In the genomic region with DNA sequence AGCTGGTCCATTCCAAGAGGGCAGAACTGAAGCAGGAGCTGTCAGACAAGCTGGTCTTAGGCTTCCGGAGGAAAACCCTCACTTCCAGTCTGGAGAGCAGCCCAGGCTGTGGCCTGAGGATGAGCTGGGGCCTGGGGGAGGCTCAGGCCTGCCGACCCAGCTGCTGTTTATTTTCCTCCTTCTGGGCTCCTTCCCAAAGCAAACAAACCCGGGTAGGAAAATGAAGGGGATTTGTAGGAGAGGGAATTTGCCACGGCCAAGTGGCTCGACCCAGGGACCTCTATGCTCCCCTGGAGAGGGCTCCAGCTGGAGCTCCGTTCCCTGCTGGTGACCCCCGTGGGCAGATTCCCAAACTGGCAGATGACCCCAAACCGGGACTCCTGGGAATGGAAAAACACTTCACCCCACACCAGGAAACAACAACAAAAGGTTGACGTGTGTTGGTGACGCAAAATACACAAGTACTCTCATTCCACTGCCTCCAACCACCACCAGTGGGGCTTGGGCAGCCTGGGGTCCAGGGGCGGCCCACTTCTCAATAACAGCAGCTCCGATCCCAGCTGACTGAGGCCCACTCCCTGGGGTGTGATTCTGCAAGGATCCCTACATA, we compare ENCODE assay signal across 7 cellular contexts. TPM values are rescaled to one million over a fixed set of nuclear protein-coding genes. Genes with fewer than 3 reads are reported as not detected.
DNase-seq lines count a peak whose midpoint lies in the region; ATAC-seq and TF ChIP-seq lines count a peak whose summit lies in the region.

No MANE protein-coding gene starts in this region.

- in situ Hi-C loops in GM13976 (cut with MboI; ENCODE audit: low sequenced_read_pairs, unreplicated experiment), result no loop called here

- H3K9me3 ChIP-seq in cardiac muscle cell (ENCODE audit: low read depth) (no peaks in the 10 kb centered on the region), sigmoid colon (no peaks in the 10 kb centered on the region)

- H3K27ac Mint-ChIP-seq in T-helper 2 cell treated with Interferon-gamma antibody and Interleukin-4, amounts not matched to agents 5 μg/mL and 100 μg/mL, for 36 hours, result no peak overlapping the region

- H3K4me1 Mint-ChIP-seq in T-helper 2 cell treated with Interferon-gamma antibody and Interleukin-4, amounts not matched to agents 5 μg/mL and 100 μg/mL, for 36 hours (ENCODE audit: low read depth), result no peaks in the 10 kb centered on the region

- H3K27ac ChIP-seq in VCaP (peak overlapping the region; percentile 89), cardiac muscle cell (peak overlapping the region; percentile 71), sigmoid colon (peak overlapping the region; percentile 67 to 74 (median 71))

- H3K4me1 ChIP-seq in cardiac muscle cell (ENCODE audit: low read depth) (peaks cover 34% of the 10 kb centered on the region), sigmoid colon (peaks cover 0 to 55% (median 51%) of the 10 kb centered on the region in 4 donors)

- H3K27me3 ChIP-seq in cardiac muscle cell, result no peaks in the 10 kb centered on the region
- peaks cover 0 to 2% (median 0%) of the 10 kb centered on the region in 3 donors for H3K27me3 ChIP-seq in sigmoid colon

- H3K4me3 ChIP-seq in cardiac muscle cell, result no peak overlapping the region
- H3K4me3 ChIP-seq in sigmoid colon, result no peak overlapping the region

- no peak overlapping the region for H3K4me3 Mint-ChIP-seq in T-helper 2 cell treated with Interferon-gamma antibody and Interleukin-4, amounts not matched to agents 5 μg/mL and 100 μg/mL, for 36 hours

- peak in 1 of 4 donors; percentile 20 for TF ChIP-seq EP300 in sigmoid colon (IDR thresholded peaks at IDR 0.05)

- H3K36me3 Mint-ChIP-seq in T-helper 2 cell treated with Interferon-gamma antibody and Interleukin-4, amounts not matched to agents 5 μg/mL and 100 μg/mL, for 36 hours (ENCODE audit: low read depth), result no peaks in the 10 kb centered on the region

- no peak for ATAC-seq in HG03457 (IDR thresholded peaks at IDR 0.05; ENCODE audit: unreplicated experiment)

- no peaks in the 10 kb centered on the region for H3K36me3 ChIP-seq in cardiac muscle cell
- H3K36me3 ChIP-seq in sigmoid colon, result no peaks in the 10 kb centered on the region

- DNase-seq in HuH-7.5 (ENCODE audit: low spot score) (peak; percentile 72), cardiac muscle cell (ENCODE audit: low read depth in 1 of 2, low spot score in 1 of 2) (peak in 1 of 2 donors; percentile 98), sigmoid colon (peak; percentile 87), GM13976 (ENCODE audit: low spot score) (no peak)
- no peak for DNase-seq in T-helper 2 cell treated with Interferon-gamma antibody and Interleukin-4, amounts not matched to agents 5 μg/mL and 100 μg/mL, for 36 hours (ENCODE audit: low spot score)

- H3K27me3 Mint-ChIP-seq in T-helper 2 cell treated with Interferon-gamma antibody and Interleukin-4, amounts not matched to agents 5 μg/mL and 100 μg/mL, for 36 hours (ENCODE audit: low read depth), result peaks cover 2% of the 10 kb centered on the region

- 5 to 31% methylated on average over 12 of the region's 12 CpGs for WGBS in sigmoid colon, 2 donors

- intact Hi-C loops in sigmoid colon (cut with DNase I), result no loop called here

- no peaks in the 10 kb centered on the region for H3K9me3 Mint-ChIP-seq in T-helper 2 cell treated with Interferon-gamma antibody and Interleukin-4, amounts not matched to agents 5 μg/mL and 100 μg/mL, for 36 hours

- TF ChIP-seq CTCF in VCaP (conservative IDR thresholded peaks at IDR 0.05), result no peak
- no peak for TF ChIP-seq CTCF in cardiac muscle cell (IDR thresholded peaks at IDR 0.05; ENCODE audit: low read depth, low read length)
- no peak for TF ChIP-seq CTCF in sigmoid colon (IDR thresholded peaks at IDR 0.05)
- no peak for TF ChIP-seq CTCF in GM13976 (IDR thresholded peaks at IDR 0.05; ENCODE audit: borderline replicate concordance, control extremely low read depth, extremely low read depth, insufficient read depth, missing control alignments)

- TF ChIP-seq POLR2A in sigmoid colon (IDR thresholded peaks at IDR 0.05), result no peak

RNA-seq across cellular contexts. Expression of a gene that starts 8.8 kb away (rescaled TPM):
- total RNA-seq in cardiac muscle cell (296 and 359 TPM in 2 replicates), sigmoid colon (10 to 100 TPM; 22.2 to 40.3 (median 31.2) TPM)
- polyA plus RNA-seq in cardiac muscle cell (160 and 206 TPM in 2 replicates), sigmoid colon (100 to 1,000 TPM; 231 to 494 (median 236) TPM)

RNA-seq across cellular contexts. Expression of a gene that starts 34.1 kb away (rescaled TPM):
- 118 and 153 TPM in 2 replicates for total RNA-seq in cardiac muscle cell
- polyA plus RNA-seq in cardiac muscle cell, result 137 and 138 TPM in 2 replicates
- 10 to 100 TPM in 3 of 4 donors, 1 to 10 TPM in 1; 9.9 to 12.3 (median 11.3) TPM for total RNA-seq in sigmoid colon
- 1 to 10 TPM; 3.0 to 6.4 (median 4.9) TPM for polyA plus RNA-seq in sigmoid colon

RNA-seq across cellular contexts. Expression of a gene that starts 35.1 kb away (rescaled TPM):
- total RNA-seq in cardiac muscle cell, result 265 and 336 TPM in 2 replicates
- 113 and 165 TPM in 2 replicates for polyA plus RNA-seq in cardiac muscle cell
- total RNA-seq in sigmoid colon, result 10 to 100 TPM; 34.2 to 71.2 (median 39.5) TPM
- polyA plus RNA-seq in sigmoid colon, result 10 to 100 TPM in 1 of 3 donors, 1 to 10 TPM in 2; 5.5 to 18.4 (median 9.0) TPM

RNA-seq across cellular contexts. Expression of a gene that starts 43.2 kb away (rescaled TPM):
- 0.98 and 1.8 TPM in 2 replicates for total RNA-seq in cardiac muscle cell
- polyA plus RNA-seq in cardiac muscle cell, result 0.80 and 2.1 TPM in 2 replicates
- 1 to 10 TPM in 3 of 4 donors, under 1 TPM in 1; 0.71 to 4.3 (median 2.5) TPM for total RNA-seq in sigmoid colon
- under 1 TPM; under 0.01 to 0.47 (median 0.23) TPM for polyA plus RNA-seq in sigmoid colon

RNA-seq across cellular contexts. Expression of a gene that starts 58.3 kb away (rescaled TPM):
- 164 and 190 TPM in 2 replicates for total RNA-seq in cardiac muscle cell
- polyA plus RNA-seq in cardiac muscle cell, result 221 and 222 TPM in 2 replicates
- total RNA-seq in sigmoid colon, result 100 to 1,000 TPM in 1 of 4 donors, 10 to 100 TPM in 3; 58.5 to 104 (median 69.2) TPM
- 10 to 100 TPM; 19.4 to 42.6 (median 33.9) TPM for polyA plus RNA-seq in sigmoid colon

Comparison
In these comparisons a context has a peak if more than half of its experiments do, and no peak if none do; other contexts are left out.
1. DNase-seq: peak in HuH-7.5 (single experiment) and sigmoid colon (single experiment); none in T-helper 2 cell treated with Interferon-gamma antibody and Interleukin-4, amounts not matched to agents 5 μg/mL and 100 μg/mL, for 36 hours (single experiment) and GM13976 (single experiment).
2. Peak in every context shown above with its lines, with median percentiles within 50 percentile points of each other: H3K27ac ChIP-seq.